13 cellular contexts compared by ENCODE assay signal in genomic region chr9:123568691-123569342, GRCh38.
DNase-seq lines count a peak whose midpoint lies in the region; ATAC-seq and TF ChIP-seq lines count a peak whose summit lies in the region.
"Had no signal": no experiment of that assay in that cellular context is flagged by ENCODE, and none has a peak within 500 bp of the region (broad histone marks: within the 10 kb centered on the region; RNA-seq: fewer than 3 reads in every experiment).

No MANE protein-coding gene starts in this region.

- no peaks in the 10 kb centered on the region for H3F3A ChIP-seq in GM23338 (replicated peaks; ENCODE audit: low read depth)

- H3K4me1 Mint-ChIP-seq in GM23338 (no peaks in the 10 kb centered on the region; the same call in 2 of the 3 replicates), immature natural killer cell (peaks cover 0 to 5% of the 10 kb centered on the region in 2 donors)

- H2AFZ ChIP-seq in GM23338 = no peak overlapping the region

- intact Hi-C loops in Right ventricle myocardium superior (cut with DNase I) = no loop called here
- intact Hi-C loops in upper lobe of right lung (cut with DNase I) = no loop called here

- H3K9me2 ChIP-seq in GM23338 (ENCODE audit: insufficient read depth) = no peaks in the 10 kb centered on the region

- no peak overlapping the region for H3K27ac Mint-ChIP-seq in GM23338
- no peak overlapping the region for H3K27ac Mint-ChIP-seq in immature natural killer cell
- H3K27ac Mint-ChIP-seq: IgD-negative memory B cell had no signal

- TF ChIP-seq CTCF in right atrium auricular region (IDR thresholded peaks at IDR 0.05) (no peak), astrocyte of the spinal cord (IDR thresholded peaks at IDR 0.05; ENCODE audit: low read depth, low read length) (no peak), upper lobe of right lung (IDR thresholded peaks at IDR 0.05) (no peak), GM23338 (conservative IDR thresholded peaks at IDR 0.05; ENCODE audit: low read depth in 2 of 2) (no peak)

- ATAC-seq in Right ventricle myocardium superior (ENCODE audit: poor library complexity) = peak; percentile 87
- ATAC-seq in upper lobe of right lung = peak; percentile 45
- no peak for ATAC-seq in GM23338
- ATAC-seq: naive thymus-derived CD8-positive, alpha-beta T cell had no signal

- no peaks in the 10 kb centered on the region; the same call in 2 of the 3 replicates for H3K36me3 Mint-ChIP-seq in GM23338 (ENCODE audit: low read depth)
- H3K36me3 Mint-ChIP-seq in immature natural killer cell = peaks cover 6 to 9% (median 7%) of the 10 kb centered on the region in 3 donors

- no peaks in the 10 kb centered on the region for H3K27me3 ChIP-seq in right atrium auricular region
- H3K27me3 ChIP-seq in upper lobe of right lung = no peaks in the 10 kb centered on the region
- no peaks in the 10 kb centered on the region for H3K27me3 ChIP-seq in GM23338 (ENCODE audit: insufficient read depth)
- H3K27me3 ChIP-seq: BLaER1 had no signal

- H3K27me3 Mint-ChIP-seq in GM23338 (ENCODE audit: insufficient read depth, low read depth, poor library complexity) (peaks cover 3% of the 10 kb centered on the region), immature natural killer cell (ENCODE audit: low read depth in 3 of 3) (no peaks in the 10 kb centered on the region)
- H3K27me3 Mint-ChIP-seq: IgD-negative memory B cell; naive thymus-derived CD8-positive, alpha-beta T cell had no signal

- in situ Hi-C loops in astrocyte of the spinal cord (cut with HindIII; ENCODE audit: low sequenced_read_pairs) = no loop called here

- DNase-seq in Right ventricle myocardium superior (no peak), right atrium auricular region (ENCODE audit: low spot score) (no peak), astrocyte of the spinal cord (ENCODE audit: low read depth, low spot score) (peak; percentile 61), iris pigment epithelial cell (ENCODE audit: low read depth) (peak; percentile 13), upper lobe of right lung (no peak), GM23338 (ENCODE audit: low spot score) (no peak), immature natural killer cell (no peak)
- no peak for DNase-seq in activated CD4-positive, alpha-beta T cell treated with anti-CD3 and anti-CD28 coated beads, Interleukin-2, amount 50 U/mL, for 1 hour
- DNase-seq: naive thymus-derived CD8-positive, alpha-beta T cell; NCI-H774; T-helper 1 cell had no signal

- no peak overlapping the region for H3K4me2 ChIP-seq in GM23338
- H3K4me2 ChIP-seq: BLaER1 had no signal

- no peaks in the 10 kb centered on the region for H3K36me3 ChIP-seq in right atrium auricular region
- no peaks in the 10 kb centered on the region for H3K36me3 ChIP-seq in upper lobe of right lung
- H3K36me3 ChIP-seq in GM23338 (ENCODE audit: insufficient read depth) = no peaks in the 10 kb centered on the region
- H3K36me3 ChIP-seq: BLaER1 had no signal

- no peaks in the 10 kb centered on the region; the same call in 1 of the 2 replicates for H4K20me1 ChIP-seq in GM23338 (replicated peaks; ENCODE audit: insufficient read depth)
- H4K20me1 ChIP-seq: BLaER1 had no signal

- H3K27ac ChIP-seq in right atrium auricular region = no peak overlapping the region
- no peak overlapping the region for H3K27ac ChIP-seq in upper lobe of right lung
- H3K27ac ChIP-seq in GM23338 (ENCODE audit: low read depth) = no peak overlapping the region
- H3K27ac ChIP-seq: BLaER1 had no signal

- H3K9me3 Mint-ChIP-seq in GM23338 (no peaks in the 10 kb centered on the region), immature natural killer cell (no peaks in the 10 kb centered on the region)

- H3K9me3 ChIP-seq in right atrium auricular region (no peaks in the 10 kb centered on the region), upper lobe of right lung (no peaks in the 10 kb centered on the region)
- H3K9me3 ChIP-seq: BLaER1 had no signal

- no peaks in the 10 kb centered on the region for H3K79me2 ChIP-seq in GM23338 (replicated peaks; ENCODE audit: insufficient read depth)

- H3K4me3 ChIP-seq in right atrium auricular region (no peak overlapping the region), astrocyte of the spinal cord (ENCODE audit: low read depth, low read length) (no peak overlapping the region), upper lobe of right lung (no peak overlapping the region), GM23338 (no peak overlapping the region)
- H3K4me3 ChIP-seq: BLaER1 had no signal

- H3K4me1 ChIP-seq in right atrium auricular region (peaks cover 0 to 17% of the 10 kb centered on the region in 2 donors), upper lobe of right lung (peaks cover 3% of the 10 kb centered on the region), GM23338 (ENCODE audit: insufficient read depth) (no peaks in the 10 kb centered on the region)

- H3K4me3 Mint-ChIP-seq in GM23338 (no peak overlapping the region), immature natural killer cell (no peak overlapping the region)
- H3K4me3 Mint-ChIP-seq: IgD-negative memory B cell; naive thymus-derived CD8-positive, alpha-beta T cell had no signal

TF ChIP-seq in GM23338, 12 proteins besides CTCF, POLR2A, EP300 and RAD21 (continues in another document):
- TF ChIP-seq EZH2phosphoT487 (IDR thresholded peaks at IDR 0.05; ENCODE audit: unreplicated experiment) (no peak), ZNF114 (CRISPR knock-in tag; IDR thresholded peaks at IDR 0.05) (no peak), REST (IDR thresholded peaks at IDR 0.05; ENCODE audit: unreplicated experiment) (no peak), EZH2 (IDR thresholded peaks at IDR 0.05; ENCODE audit: low read depth, unreplicated experiment) (no peak), NANOG (IDR thresholded peaks at IDR 0.05; ENCODE audit: borderline replicate concordance) (no peak), STAT1 (IDR thresholded peaks at IDR 0.05; ENCODE audit: unreplicated experiment) (no peak), CREB1 (CRISPR knock-in tag; IDR thresholded peaks at IDR 0.05; ENCODE audit: low read depth) (no peak), POLR2AphosphoS5 (IDR thresholded peaks at IDR 0.05; ENCODE audit: low read depth) (no peak), ZNF331 (CRISPR knock-in tag; IDR thresholded peaks at IDR 0.05; ENCODE audit: low read depth) (no peak), ETS1 (IDR thresholded peaks at IDR 0.05) (no peak), JUNB (IDR thresholded peaks at IDR 0.05; ENCODE audit: unreplicated experiment) (no peak)

Comparison
In these comparisons a context has a peak if more than half of its experiments do, and no peak if none do; other contexts are left out.
1. DNase-seq: peak in astrocyte of the spinal cord (single experiment) and iris pigment epithelial cell (single experiment); none in Right ventricle myocardium superior (single experiment), right atrium auricular region (single experiment), upper lobe of right lung (single experiment), activated CD4-positive, alpha-beta T cell treated with anti-CD3 and anti-CD28 coated beads, Interleukin-2, amount 50 U/mL, for 1 hour (single experiment), GM23338 (single experiment) and immature natural killer cell (0 of 3).